19 cellular contexts compared by ENCODE assay signal in the genomic region with DNA sequence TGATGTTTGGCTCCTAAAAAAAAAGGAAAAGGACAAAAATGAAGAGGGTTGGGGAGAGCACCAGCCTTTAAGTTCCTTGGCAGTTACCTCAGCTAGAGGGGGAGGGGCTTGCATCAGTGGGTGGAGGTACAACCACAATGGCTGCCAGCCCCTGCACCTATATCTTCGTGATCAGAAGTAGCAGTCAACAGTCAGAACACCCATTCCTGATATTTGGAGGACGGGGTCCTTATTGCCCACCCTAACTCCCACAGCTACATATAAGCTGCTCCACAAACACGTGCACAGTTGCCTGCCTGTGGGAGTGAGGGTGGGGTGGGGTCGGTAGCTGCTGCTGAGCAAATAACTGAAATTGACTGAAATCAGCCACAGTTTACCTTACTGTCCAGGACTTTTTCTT. TPM values are rescaled to one million over a fixed set of nuclear protein-coding genes. Genes with fewer than 3 reads are reported as not detected.
DNase-seq lines count a peak whose midpoint lies in the region; ATAC-seq, FAIRE-seq and TF ChIP-seq lines count a peak whose summit lies in the region.
"Had no signal": no experiment of that assay in that cellular context is flagged by ENCODE, and none has a peak within 500 bp of the region (broad histone marks: within the 10 kb centered on the region; RNA-seq: fewer than 3 reads in every experiment).

No MANE protein-coding gene starts in this region.

- no peak for TF ChIP-seq CTCF in WTC11 (IDR thresholded peaks at IDR 0.05)
- no peak for TF ChIP-seq CTCF in smooth muscle cell (IDR thresholded peaks at IDR 0.05; ENCODE audit: borderline replicate concordance, insufficient read depth, poor library complexity, severe bottlenecking)

- H3K36me3 ChIP-seq in iPS-20b (ENCODE audit: insufficient read depth, low read depth, low read length) (0 out of 2 replicates have a peak, but pooled peaks cover 4% of the 10 kb centered on the region), smooth muscle cell (ENCODE audit: low read depth) (no peaks in the 10 kb centered on the region)

- H3K27me3 Mint-ChIP-seq in WTC11 (ENCODE audit: low read depth) = no peaks in the 10 kb centered on the region

- peak; percentile 24 for ATAC-seq in WTC11
- ATAC-seq: HCT116 had no signal

- H3K27ac ChIP-seq in iPS-20b (ENCODE audit: low read length) = peak overlapping the region; percentile 92
- peak overlapping the region; percentile 44 for H3K27ac ChIP-seq in smooth muscle cell (ENCODE audit: low read depth)
- H3K27ac ChIP-seq: C4-2B had no signal

- H3K4me1 ChIP-seq in iPS-20b (ENCODE audit: insufficient read depth, low read length) = peaks cover 62% of the 10 kb centered on the region
- H3K4me1 ChIP-seq in smooth muscle cell (ENCODE audit: low read depth) = peaks cover 6% of the 10 kb centered on the region

- FAIRE-seq in HTR-8/SVneo (lab: Jason Lieb, UNC) = peak; percentile 55

- H3K4me3 ChIP-seq in iPS-20b (ENCODE audit: low read length) (peak overlapping the region; percentile 42; the same call in 1 of the 2 replicates), smooth muscle cell (no peak overlapping the region)

- H3K9ac ChIP-seq in iPS-20b (ENCODE audit: low read depth, low read length) (peak overlapping the region; percentile 63; the same call in 1 of the 2 replicates), smooth muscle cell (ENCODE audit: low read depth) (no peak overlapping the region)
- H3K9ac ChIP-seq: SK-N-SH had no signal

- no peak overlapping the region for H2AFZ ChIP-seq in smooth muscle cell (ENCODE audit: low read depth)

- no peak for DNase-seq in HTR-8/SVneo (ENCODE audit: insufficient read length, low spot score)
- DNase-seq in WTC11 (ENCODE audit: low spot score) = peak; percentile 35
- no peak for DNase-seq in smooth muscle cell (lab: John Stamatoyannopoulos, UW; ENCODE audit: unreplicated experiment)
- DNase-seq in activated naive CD4-positive, alpha-beta T cell (lab: John Stamatoyannopoulos, UW) = no peak
- DNase-seq in posterior vena cava (ENCODE audit: low spot score) = no peak
- DNase-seq in activated gamma-delta T cell treated with Interleukin-2 at 50 U/mL for 16 hours = no peak
- DNase-seq: ACHN, AML-193, KG1, NCI-H1105 treated with DMSO at 0.1 percent for 48 hours, NCI-H1694, NCI-H510A, NCI-H748 treated with DMSO at 0.1 percent for 48 hours, OCI-M1, SHP77, SK-N-SH had no signal

- no peaks in the 10 kb centered on the region for H3F3A ChIP-seq in smooth muscle cell (ENCODE audit: low read depth)

- H3K4me3 Mint-ChIP-seq in WTC11 = no peak overlapping the region

- peaks cover 31% of the 10 kb centered on the region for H4K20me1 ChIP-seq in smooth muscle cell (ENCODE audit: low read depth)

- H3K4me2 ChIP-seq in smooth muscle cell = no peak overlapping the region
- H3K4me2 ChIP-seq: SK-N-SH had no signal

- H3K9me3 ChIP-seq in iPS-20b (ENCODE audit: insufficient read depth, low read depth, low read length) (no peaks in the 10 kb centered on the region), smooth muscle cell (replicated peaks; ENCODE audit: low read depth) (no peaks in the 10 kb centered on the region)

- CTCF ChIA-PET in WTC11 (lab: Charles Lee) = interaction anchor here (1.7 to 3.9 kb wide), 2 partner anchors 26 to 106 kb away, joined by 9 to 17 read pairs; a partner anchor contains a TSS

- H3K79me2 ChIP-seq in smooth muscle cell (ENCODE audit: low read depth) = peaks cover 78% of the 10 kb centered on the region

- H3K27ac Mint-ChIP-seq in WTC11 = peak overlapping the region; percentile 99

- peaks cover 88% of the 10 kb centered on the region for H3K4me1 Mint-ChIP-seq in WTC11

- peaks cover 12% of the 10 kb centered on the region for H3K9me3 Mint-ChIP-seq in WTC11

- POLR2A ChIA-PET in WTC11 (lab: Charles Lee) = interaction anchor here (1.2 kb wide), 1 partner anchor 25 kb away, joined by 5 read pairs; no protein-coding TSS in a partner anchor

- 79% methylated on average over 4 of the region's 4 CpGs for WGBS in smooth muscle cell (ENCODE audit: low lambda C conversion rate)

- peaks cover 20% of the 10 kb centered on the region for H3K36me3 Mint-ChIP-seq in WTC11

- intact Hi-C loops in posterior vena cava (cut with DNase I) = no loop called here

- H3K27me3 ChIP-seq in iPS-20b (ENCODE audit: insufficient read depth, low read length) (no peaks in the 10 kb centered on the region), smooth muscle cell (ENCODE audit: low read depth) (no peaks in the 10 kb centered on the region)

TF ChIP-seq in WTC11, 78 proteins besides CTCF, POLR2A, EP300 and RAD21:
- TF ChIP-seq, protein P1, sequence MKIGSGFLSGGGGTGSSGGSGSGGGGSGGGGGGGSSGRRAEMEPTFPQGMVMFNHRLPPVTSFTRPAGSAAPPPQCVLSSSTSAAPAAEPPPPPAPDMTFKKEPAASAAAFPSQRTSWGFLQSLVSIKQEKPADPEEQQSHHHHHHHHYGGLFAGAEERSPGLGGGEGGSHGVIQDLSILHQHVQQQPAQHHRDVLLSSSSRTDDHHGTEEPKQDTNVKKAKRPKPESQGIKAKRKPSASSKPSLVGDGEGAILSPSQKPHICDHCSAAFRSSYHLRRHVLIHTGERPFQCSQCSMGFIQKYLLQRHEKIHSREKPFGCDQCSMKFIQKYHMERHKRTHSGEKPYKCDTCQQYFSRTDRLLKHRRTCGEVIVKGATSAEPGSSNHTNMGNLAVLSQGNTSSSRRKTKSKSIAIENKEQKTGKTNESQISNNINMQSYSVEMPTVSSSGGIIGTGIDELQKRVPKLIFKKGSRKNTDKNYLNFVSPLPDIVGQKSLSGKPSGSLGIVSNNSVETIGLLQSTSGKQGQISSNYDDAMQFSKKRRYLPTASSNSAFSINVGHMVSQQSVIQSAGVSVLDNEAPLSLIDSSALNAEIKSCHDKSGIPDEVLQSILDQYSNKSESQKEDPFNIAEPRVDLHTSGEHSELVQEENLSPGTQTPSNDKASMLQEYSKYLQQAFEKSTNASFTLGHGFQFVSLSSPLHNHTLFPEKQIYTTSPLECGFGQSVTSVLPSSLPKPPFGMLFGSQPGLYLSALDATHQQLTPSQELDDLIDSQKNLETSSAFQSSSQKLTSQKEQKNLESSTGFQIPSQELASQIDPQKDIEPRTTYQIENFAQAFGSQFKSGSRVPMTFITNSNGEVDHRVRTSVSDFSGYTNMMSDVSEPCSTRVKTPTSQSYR (CRISPR knock-in tag; IDR thresholded peaks at IDR 0.05) = no peak
- TF ChIP-seq JUN (CRISPR knock-in tag; IDR thresholded peaks at IDR 0.05) (no peak), MYBL2 (CRISPR knock-in tag; IDR thresholded peaks at IDR 0.05) (no peak), SOX15 (CRISPR knock-in tag; IDR thresholded peaks at IDR 0.05) (no peak), ZNF396 (CRISPR knock-in tag; IDR thresholded peaks at IDR 0.05; ENCODE audit: borderline replicate concordance) (no peak), SMAD3 (CRISPR knock-in tag; IDR thresholded peaks at IDR 0.05; ENCODE audit: borderline replicate concordance) (no peak), ZNF121 (CRISPR knock-in tag; IDR thresholded peaks at IDR 0.05) (no peak), ETV6 (CRISPR knock-in tag; IDR thresholded peaks at IDR 0.05) (no peak), EMX1 (CRISPR knock-in tag; IDR thresholded peaks at IDR 0.05) (no peak), MXD4 (CRISPR knock-in tag; IDR thresholded peaks at IDR 0.05; ENCODE audit: borderline replicate concordance) (no peak)
- TF ChIP-seq, protein P2, sequence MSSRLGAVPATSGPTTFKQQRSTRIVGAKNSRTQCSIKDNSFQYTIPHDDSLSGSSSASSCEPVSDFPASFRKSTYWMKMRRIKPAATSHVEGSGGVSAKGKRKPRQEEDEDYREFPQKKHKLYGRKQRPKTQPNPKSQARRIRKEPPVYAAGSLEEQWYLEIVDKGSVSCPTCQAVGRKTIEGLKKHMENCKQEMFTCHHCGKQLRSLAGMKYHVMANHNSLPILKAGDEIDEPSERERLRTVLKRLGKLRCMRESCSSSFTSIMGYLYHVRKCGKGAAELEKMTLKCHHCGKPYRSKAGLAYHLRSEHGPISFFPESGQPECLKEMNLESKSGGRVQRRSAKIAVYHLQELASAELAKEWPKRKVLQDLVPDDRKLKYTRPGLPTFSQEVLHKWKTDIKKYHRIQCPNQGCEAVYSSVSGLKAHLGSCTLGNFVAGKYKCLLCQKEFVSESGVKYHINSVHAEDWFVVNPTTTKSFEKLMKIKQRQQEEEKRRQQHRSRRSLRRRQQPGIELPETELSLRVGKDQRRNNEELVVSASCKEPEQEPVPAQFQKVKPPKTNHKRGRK (CRISPR knock-in tag; IDR thresholded peaks at IDR 0.05; ENCODE audit: borderline replicate concordance) = no peak

RNA-seq across cellular contexts. Expression of a gene that starts 26.2 kb away (rescaled TPM):
- 106 to 114 TPM (median 107 TPM) in 3 replicates for total RNA-seq in WTC11 (2021)
- 89.9 and 108 TPM in 2 replicates for total RNA-seq in smooth muscle cell
- polyA plus RNA-seq in smooth muscle cell = 20.6 and 25.0 TPM in 2 replicates
- 10 to 100 TPM; 26.1 to 28.8 TPM for total RNA-seq in posterior vena cava
